In the genomic region with DNA sequence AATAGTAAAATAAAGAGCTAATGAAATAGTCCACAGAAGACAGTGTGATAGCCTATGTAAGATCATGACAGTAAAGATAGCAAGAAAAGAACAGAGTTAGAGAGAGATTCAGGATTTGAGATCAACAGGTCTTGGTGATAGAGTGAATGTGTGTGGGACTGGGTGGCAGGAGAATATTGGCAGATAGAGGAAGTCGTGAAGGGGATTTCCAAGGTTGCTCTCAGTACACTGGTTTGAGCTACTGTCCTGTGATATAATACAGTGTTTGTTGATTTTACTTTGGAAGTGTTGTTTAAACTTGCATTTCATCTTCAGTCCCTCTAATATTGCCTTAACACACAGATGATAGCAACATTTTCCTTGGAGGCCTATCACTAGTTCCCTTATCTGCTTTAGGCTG, we compare ENCODE assay signal across 10 cellular contexts. TPM values are rescaled to one million over a fixed set of nuclear protein-coding genes. Genes with fewer than 3 reads are reported as not detected.
A peak's percentile ranks its signal among the peaks of the same experiment; 100 is the strongest.
DNase-seq lines count a peak whose midpoint lies in the region; ATAC-seq lines count a peak whose summit lies in the region.
"Had no signal": no experiment of that assay in that cellular context is flagged by ENCODE, and none has a peak within 500 bp of the region (broad histone marks: within the 10 kb centered on the region; RNA-seq: fewer than 3 reads in every experiment).

No MANE protein-coding gene starts in this region.

- DNase-seq in effector memory CD8-positive, alpha-beta T cell: no peak
- DNase-seq in neuronal stem cell (ENCODE audit: low spot score) (no peak), cerebellar cortex (ENCODE audit: low spot score) (no peak), SW 1271 (lab: John Stamatoyannopoulos, UW) (no peak), NCI-H2227 treated with DMSO at 0.1 percent for 48 hours (lab: John Stamatoyannopoulos, UW) (no peak)
- DNase-seq: NCI-H524 treated with DMSO at 0.1 percent for 48 hours had no signal

- no peaks in the 10 kb centered on the region for H3K27me3 Mint-ChIP-seq in effector memory CD8-positive, alpha-beta T cell

- H3K23ac ChIP-seq in neuronal stem cell (ENCODE audit: low read depth, low read length, poor library complexity): no peak overlapping the region

- H2AK5ac ChIP-seq in neuronal stem cell (ENCODE audit: low read depth, low read length): no peak overlapping the region

- WGBS in neuronal stem cell (ENCODE audit: extremely low coverage in 2 of 2, insufficient read length in 2 of 2, insufficient replicate concordance in 1 of 2), 2 donors: no CpG with 5 or more reads among the region's 1 CpG

- H3K4me3 ChIP-seq in neuronal stem cell (ENCODE audit: low read length in 2 of 2): no peak overlapping the region
- H3K4me3 ChIP-seq: skin epidermis had no signal

- H3K27ac ChIP-seq in neuronal stem cell (replicated peaks; ENCODE audit: low read length): no peak overlapping the region

- H3K27ac Mint-ChIP-seq in effector memory CD8-positive, alpha-beta T cell: peak overlapping the region; percentile 0 to 94

- no peak overlapping the region for H3K4ac ChIP-seq in neuronal stem cell (ENCODE audit: low read length)

- peaks cover 27 to 48% of the 10 kb centered on the region in 2 donors for H3K4me1 Mint-ChIP-seq in effector memory CD8-positive, alpha-beta T cell (ENCODE audit: low read depth in 2 of 2)

- peaks cover 3% of the 10 kb centered on the region for H3K36me3 Mint-ChIP-seq in effector memory CD8-positive, alpha-beta T cell (ENCODE audit: insufficient read depth)

- H3K9me3 ChIP-seq in neuronal stem cell (replicated peaks in 1 of 2; ENCODE audit: control insufficient read depth in 2 of 2, insufficient read depth in 1 of 2, low read depth in 1 of 2, low read length in 2 of 2): no peaks in the 10 kb centered on the region

- H2BK120ac ChIP-seq in neuronal stem cell (ENCODE audit: low read depth, low read length): no peak overlapping the region

- no peak overlapping the region for H2BK5ac ChIP-seq in neuronal stem cell (ENCODE audit: low read length)

- H3K36me3 ChIP-seq in neuronal stem cell (replicated peaks in 1 of 2; ENCODE audit: control insufficient read depth in 2 of 2, insufficient read depth in 2 of 2, low read length in 2 of 2): no peaks in the 10 kb centered on the region

- H4K91ac ChIP-seq in neuronal stem cell (ENCODE audit: low read depth, low read length, poor library complexity): no peak overlapping the region

- no peak overlapping the region for H2BK12ac ChIP-seq in neuronal stem cell (ENCODE audit: low read length)

- no peak overlapping the region for H3K14ac ChIP-seq in neuronal stem cell (ENCODE audit: low read length)

- no peak overlapping the region for H3K9ac ChIP-seq in neuronal stem cell (ENCODE audit: low read depth, low read length, poor library complexity)

- H3K27me3 ChIP-seq in neuronal stem cell (ENCODE audit: control insufficient read depth in 3 of 3, insufficient read depth in 3 of 3, low read depth in 1 of 3, low read length in 3 of 3): no peaks in the 10 kb centered on the region

- H2AFZ ChIP-seq in neuronal stem cell (ENCODE audit: low read length): no peak overlapping the region

- H2BK15ac ChIP-seq in neuronal stem cell (ENCODE audit: low read length): no peak overlapping the region

- H3K4me2 ChIP-seq in neuronal stem cell (ENCODE audit: insufficient read depth, low read length, poor library complexity, severe bottlenecking): no peak overlapping the region

- peak; percentile 77 for ATAC-seq in GM18519 (IDR thresholded peaks at IDR 0.05; ENCODE audit: low FRiP score, unreplicated experiment)
- peak; percentile 88 for ATAC-seq in GM21526 (IDR thresholded peaks at IDR 0.05; ENCODE audit: low FRiP score, unreplicated experiment)
- ATAC-seq in HG03457 (IDR thresholded peaks at IDR 0.05; ENCODE audit: unreplicated experiment): peak; percentile 79
- peak; percentile 67 for ATAC-seq in effector memory CD8-positive, alpha-beta T cell (replicated peaks)

- H4K8ac ChIP-seq in neuronal stem cell (ENCODE audit: low read depth, low read length): no peak overlapping the region

- H3K18ac ChIP-seq in neuronal stem cell (ENCODE audit: low read length): no peak overlapping the region

- peak overlapping the region in 1 of 2 donors; percentile 1 for H3K4me3 Mint-ChIP-seq in effector memory CD8-positive, alpha-beta T cell

- no peaks in the 10 kb centered on the region for H3K9me3 Mint-ChIP-seq in effector memory CD8-positive, alpha-beta T cell

- H3K79me1 ChIP-seq in neuronal stem cell (ENCODE audit: low read depth, low read length): no peaks in the 10 kb centered on the region

- no peaks in the 10 kb centered on the region for H3K4me1 ChIP-seq in neuronal stem cell (ENCODE audit: control insufficient read depth in 2 of 2, insufficient read depth in 1 of 2, low read depth in 1 of 2, low read length in 2 of 2)

RNA-seq across cellular contexts. Expression of a gene that starts 44.1 kb away (rescaled TPM):
- polyA plus RNA-seq in neuronal stem cell (2013, experiment 1 of 2): not detected
- polyA plus RNA-seq in neuronal stem cell (2013, experiment 2 of 2): not detected
